ENCODE assay signal across 20 cellular contexts in the genomic region with DNA sequence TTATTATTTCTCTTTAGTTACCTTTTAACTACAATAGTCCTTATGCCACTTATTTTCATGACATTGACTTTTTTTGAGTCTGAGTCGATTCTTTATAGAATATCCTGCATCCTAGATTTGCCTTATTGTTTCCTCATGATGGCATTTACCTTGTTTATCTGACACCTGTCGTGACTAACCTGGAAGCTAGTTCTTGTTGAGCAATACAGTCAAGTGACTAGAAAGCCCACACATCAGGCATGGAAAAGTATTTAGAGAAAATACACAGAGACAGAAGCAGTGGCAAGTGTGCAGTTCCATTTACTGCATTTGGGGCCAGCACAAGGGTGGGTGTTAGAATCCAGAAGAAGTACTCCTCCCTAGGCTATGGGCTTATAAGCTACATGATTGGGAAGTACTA.
DNase-seq lines count a peak whose midpoint lies in the region; TF ChIP-seq lines count a peak whose summit lies in the region.
"Had no signal": no experiment of that assay in that cellular context is flagged by ENCODE, and none has a peak within 500 bp of the region (broad histone marks: within the 10 kb centered on the region; RNA-seq: fewer than 3 reads in every experiment).

No MANE protein-coding gene starts in this region.

- no peaks in the 10 kb centered on the region for H3K79me2 ChIP-seq in mammary epithelial cell (ENCODE audit: insufficient read depth, low read length)
- H3K79me2 ChIP-seq in hepatocyte = no peaks in the 10 kb centered on the region
- no peaks in the 10 kb centered on the region for H3K79me2 ChIP-seq in trophoblast cell (ENCODE audit: control insufficient read depth, insufficient read depth, low read length, poor library complexity)

- H3K4me1 Mint-ChIP-seq in MCF 10A (ENCODE audit: insufficient read depth, unreplicated experiment) = no peaks in the 10 kb centered on the region
- H3K4me1 Mint-ChIP-seq: B cell, GM23338 had no signal

- H3K4ac ChIP-seq in trophoblast cell (ENCODE audit: low read depth, low read length) = no peak overlapping the region

- TF ChIP-seq CTCF in MCF 10A (IDR thresholded peaks at IDR 0.05; ENCODE audit: unreplicated experiment) (no peak), mammary epithelial cell (conservative IDR thresholded peaks at IDR 0.05 in 1 of 2, IDR thresholded peaks at IDR 0.05 in 1 of 2; ENCODE audit: extremely low read depth in 1 of 2, insufficient read depth in 1 of 2, low read depth in 1 of 2, low read length in 2 of 2) (no peak), hepatocyte (IDR thresholded peaks at IDR 0.05; ENCODE audit: poor library complexity) (no peak), foreskin fibroblast (IDR thresholded peaks at IDR 0.05; ENCODE audit: low read depth, low read length) (no peak)

- CTCF ChIA-PET in MCF 10A (lab: Yijun Ruan, JAX) (no interaction called here), mammary epithelial cell (lab: Charles Lee; ENCODE audit: low non-redundant PET) (no interaction called here)

- H3K9me3 Mint-ChIP-seq in MCF 10A (ENCODE audit: unreplicated experiment) = no peaks in the 10 kb centered on the region
- H3K9me3 Mint-ChIP-seq: CD4-positive, CD25-positive, alpha-beta regulatory T cell; CD8-positive, alpha-beta T cell; GM23338; H9 had no signal

- H4K20me1 ChIP-seq in mammary epithelial cell (ENCODE audit: insufficient read depth, low read length) (no peaks in the 10 kb centered on the region), hepatocyte (ENCODE audit: insufficient read depth, poor library complexity, severe bottlenecking) (no peaks in the 10 kb centered on the region)

- H3K27ac Mint-ChIP-seq in MCF 10A (ENCODE audit: low read depth, unreplicated experiment) = no peak overlapping the region
- H3K27ac Mint-ChIP-seq: B cell; CD4-positive, CD25-positive, alpha-beta regulatory T cell; CD8-positive, alpha-beta T cell; GM23338; H9 had no signal

- H3K4me3 Mint-ChIP-seq in MCF 10A (ENCODE audit: unreplicated experiment) = no peak overlapping the region
- H3K4me3 Mint-ChIP-seq: B cell; CD4-positive, CD25-positive, alpha-beta regulatory T cell; CD8-positive, alpha-beta T cell; GM23338; H9 had no signal

- H3K14ac ChIP-seq in trophoblast cell (ENCODE audit: low read length) = no peak overlapping the region

- H3K4me2 ChIP-seq in mammary epithelial cell (ENCODE audit: insufficient read depth, low read depth, low read length) = no peak overlapping the region
- H3K4me2 ChIP-seq in hepatocyte = no peak overlapping the region
- no peak overlapping the region for H3K4me2 ChIP-seq in trophoblast cell (ENCODE audit: low read length)
- H3K4me2 ChIP-seq: BLaER1, GM23338 had no signal

- no peak overlapping the region for H2BK12ac ChIP-seq in trophoblast cell (ENCODE audit: low read length)

- H3K4me1 ChIP-seq in mammary epithelial cell (ENCODE audit: insufficient read depth, low read length) = no peaks in the 10 kb centered on the region
- H3K4me1 ChIP-seq in hepatocyte (ENCODE audit: insufficient read depth) = no peaks in the 10 kb centered on the region
- H3K4me1 ChIP-seq in trophoblast cell (ENCODE audit: control insufficient read depth in 1 of 2, insufficient read depth in 2 of 2, low read length in 2 of 2) = no peaks in the 10 kb centered on the region
- H3K4me1 ChIP-seq: BLaER1, Caco-2 had no signal

- POLR2A ChIA-PET in MCF 10A (lab: Yijun Ruan, JAX) = no interaction called here

- H2BK120ac ChIP-seq in trophoblast cell (ENCODE audit: insufficient read depth, low read length, poor library complexity) = no peak overlapping the region

- H3K4me3 ChIP-seq in mammary epithelial cell (replicated peaks in 1 of 3; ENCODE audit: insufficient read depth in 1 of 3, low read depth in 2 of 3, low read length in 3 of 3) (no peak overlapping the region), hepatocyte (no peak overlapping the region), trophoblast cell (ENCODE audit: low read depth, low read length) (no peak overlapping the region), foreskin fibroblast (ENCODE audit: low read depth in 1 of 2, low read length in 2 of 2) (no peak overlapping the region)
- H3K4me3 ChIP-seq: BLaER1, GM12878, GM23338 had no signal

- no peak overlapping the region for H4K8ac ChIP-seq in trophoblast cell (ENCODE audit: low read depth, low read length)

- no peaks in the 10 kb centered on the region for H3K9me2 ChIP-seq in hepatocyte (replicated peaks; ENCODE audit: insufficient read depth)

- no peak overlapping the region for H4K12ac ChIP-seq in trophoblast cell (ENCODE audit: low read depth, low read length)

- H2AK5ac ChIP-seq in trophoblast cell (ENCODE audit: low read length) = no peak overlapping the region

- no TSS peak for BruUV-seq in MCF 10A (replicated peaks; lab: Mats Ljungman, UMichigan)
- no TSS peak for BruUV-seq in mammary epithelial cell (replicated peaks; lab: Mats Ljungman, UMichigan)

- H2AFZ ChIP-seq in mammary epithelial cell (ENCODE audit: low read depth, low read length) (no peak overlapping the region), hepatocyte (no peak overlapping the region), trophoblast cell (ENCODE audit: insufficient read depth, low read length, poor library complexity) (no peak overlapping the region)
- H2AFZ ChIP-seq: GM23338 had no signal

- no peak overlapping the region for H2BK5ac ChIP-seq in trophoblast cell (ENCODE audit: low read depth, low read length, poor library complexity)

- no peaks in the 10 kb centered on the region for H3K27me3 Mint-ChIP-seq in MCF 10A (ENCODE audit: insufficient read depth, unreplicated experiment)
- H3K27me3 Mint-ChIP-seq: B cell; CD4-positive, CD25-positive, alpha-beta regulatory T cell had no signal

- H3K9me3 ChIP-seq in mammary epithelial cell (replicated peaks; ENCODE audit: insufficient read depth, low read length) = no peaks in the 10 kb centered on the region
- H3K9me3 ChIP-seq in hepatocyte (ENCODE audit: low read depth) = no peaks in the 10 kb centered on the region
- no peaks in the 10 kb centered on the region for H3K9me3 ChIP-seq in trophoblast cell (ENCODE audit: insufficient read depth, low read depth, low read length)
- H3K9me3 ChIP-seq: BLaER1, Caco-2 had no signal

- no peaks in the 10 kb centered on the region for H3K27me3 ChIP-seq in mammary epithelial cell (ENCODE audit: insufficient read depth, low read length)
- H3K27me3 ChIP-seq in hepatocyte = no peaks in the 10 kb centered on the region
- no peaks in the 10 kb centered on the region for H3K27me3 ChIP-seq in trophoblast cell (ENCODE audit: insufficient read depth, low read length)
- H3K27me3 ChIP-seq: BLaER1 had no signal

- DNase-seq in MCF 10A (ENCODE audit: unreplicated experiment) (peak; percentile 3), mammary epithelial cell (no peak), hepatocyte (ENCODE audit: low spot score) (peak; percentile 4), trophoblast cell (peak in 1 of 2 donors; percentile 64), foreskin fibroblast (no peak), G401 (ENCODE audit: low spot score) (no peak)
- no peak for DNase-seq in stimulated activated CD4-positive, alpha-beta T cell treated with anti-CD3 and anti-CD28 coated beads, Interleukin-2, amount 100 ng/mL, for 24 hours
- DNase-seq: Caco-2; CD4-positive, CD25-positive, alpha-beta regulatory T cell; CD8-positive, alpha-beta T cell; DMS153; DND-41; GDM1; H9 had no signal

- peak overlapping the region; percentile 10 for H3K23ac ChIP-seq in trophoblast cell (ENCODE audit: low read length)

- in situ Hi-C loops in mammary epithelial cell (cut with MboI; ENCODE audit: low sequenced_read_pairs in 2 of 2) = no loop called here
- in situ Hi-C loops in G401 (cut with HindIII; ENCODE audit: low sequenced_read_pairs) = no loop called here

- no peak overlapping the region for H3K9ac ChIP-seq in mammary epithelial cell (ENCODE audit: insufficient read depth, low read length)
- H3K9ac ChIP-seq in trophoblast cell (ENCODE audit: low read length) = no peak overlapping the region
- H3K9ac ChIP-seq: BLaER1 had no signal

- intact Hi-C loops in MCF 10A (cut with micrococcal nuclease) = no loop called here
- intact Hi-C loops in mammary epithelial cell (cut with micrococcal nuclease) = no loop called here

- H4K91ac ChIP-seq in trophoblast cell (ENCODE audit: low read depth, low read length) = no peak overlapping the region

- H3K36me3 Mint-ChIP-seq in MCF 10A (ENCODE audit: insufficient read depth, unreplicated experiment) = peaks cover 55% of the 10 kb centered on the region

- H3K27ac ChIP-seq in mammary epithelial cell (ENCODE audit: insufficient read depth, low read depth, low read length) = no peak overlapping the region
- H3K27ac ChIP-seq in hepatocyte = peak overlapping the region; percentile 37
- no peak overlapping the region for H3K27ac ChIP-seq in trophoblast cell (ENCODE audit: low read depth, low read length)
- H3K27ac ChIP-seq: 22Rv1, BLaER1, C4-2B had no signal

- no peak overlapping the region for H3K18ac ChIP-seq in trophoblast cell (ENCODE audit: low read length)

- 100% methylated on average over 2 of the region's 2 CpGs for WGBS in mammary epithelial cell (ENCODE audit: low coverage, missing lambda C conversion rate)
- 95% methylated on average over 2 of the region's 2 CpGs for WGBS in hepatocyte (ENCODE audit: low lambda C conversion rate, missing lambda C conversion rate)
- no CpG with 5 or more reads among the region's 2 CpGs for WGBS in trophoblast cell (ENCODE audit: extremely low coverage, insufficient coverage, insufficient read length)

- H3K79me1 ChIP-seq in trophoblast cell (ENCODE audit: low read length) = no peaks in the 10 kb centered on the region

- dilution Hi-C loops in mammary epithelial cell (cut with HindIII; ENCODE audit: low sequenced_read_pairs) = no loop called here

- H3K36me3 ChIP-seq in mammary epithelial cell (ENCODE audit: insufficient read depth, low read length) (peaks cover 9% of the 10 kb centered on the region), hepatocyte (replicated peaks; ENCODE audit: insufficient read depth, low read depth) (no peaks in the 10 kb centered on the region), trophoblast cell (ENCODE audit: control insufficient read depth in 1 of 2, insufficient read depth in 2 of 2, low read length in 2 of 2) (peaks cover 6 to 7% of the 10 kb centered on the region in 2 experiments)

Comparison
In these comparisons a context has a peak if more than half of its experiments do, and no peak if none do; other contexts are left out.
1. DNase-seq: peak in MCF 10A (single experiment) and hepatocyte (single experiment); none in mammary epithelial cell (single experiment), stimulated activated CD4-positive, alpha-beta T cell treated with anti-CD3 and anti-CD28 coated beads, Interleukin-2, amount 100 ng/mL, for 24 hours (0 of 2), foreskin fibroblast (0 of 2) and G401 (single experiment).